Comparison of ENCODE assay signal across 7 cellular contexts in genomic region chr9:122125158-122125890, GRCh38. TPM values are rescaled to one million over a fixed set of nuclear protein-coding genes. Genes with fewer than 3 reads are reported as not detected.
DNase-seq lines count a peak whose midpoint lies in the region; ATAC-seq and TF ChIP-seq lines count a peak whose summit lies in the region.

No MANE protein-coding gene starts in this region.

- H3K4me3 Mint-ChIP-seq in effector memory CD8-positive, alpha-beta T cell = peak overlapping the region; percentile 25 to 50

- H3K27me3 ChIP-seq in mesendoderm (ENCODE audit: insufficient read depth, low read length, poor library complexity) = no peaks in the 10 kb centered on the region

- H3K36me3 ChIP-seq in mesendoderm (ENCODE audit: control insufficient read depth, insufficient read depth, low read length) = no peaks in the 10 kb centered on the region

- in situ Hi-C loops in GM13976 (cut with MboI; ENCODE audit: low sequenced_read_pairs, unreplicated experiment) = loop anchor here (10.0 kb wide), 1 partner anchor 689 kb away; no protein-coding TSS in a partner anchor

- H2AK5ac ChIP-seq in mesendoderm (ENCODE audit: low read length) = no peak overlapping the region

- no peak overlapping the region for H2BK15ac ChIP-seq in mesendoderm (replicated peaks; ENCODE audit: low read depth)

- no CpG with 5 or more reads among the region's 13 CpGs for WGBS in mesendoderm (ENCODE audit: extremely low coverage, insufficient coverage, low lambda C conversion rate)

- peak; percentile 83 for TF ChIP-seq CTCF in GM13976 (IDR thresholded peaks at IDR 0.05; ENCODE audit: borderline replicate concordance, control extremely low read depth, extremely low read depth, insufficient read depth, missing control alignments)

- no peak overlapping the region for H3K27ac ChIP-seq in mesendoderm (ENCODE audit: low read depth, low read length)

- no peak overlapping the region for H3K4ac ChIP-seq in mesendoderm (ENCODE audit: low read depth, low read length)

- H3K4me1 ChIP-seq in mesendoderm (ENCODE audit: control insufficient read depth, low read depth, low read length) = no peaks in the 10 kb centered on the region

- no peak overlapping the region for H3K56ac ChIP-seq in mesendoderm (ENCODE audit: low read length)

- H2BK5ac ChIP-seq in mesendoderm (ENCODE audit: low read length) = no peak overlapping the region

- H4K5ac ChIP-seq in mesendoderm (ENCODE audit: low read length) = no peak overlapping the region

- no peaks in the 10 kb centered on the region for H3K79me1 ChIP-seq in mesendoderm (ENCODE audit: low read length)

- H3K9me3 Mint-ChIP-seq in effector memory CD8-positive, alpha-beta T cell = no peaks in the 10 kb centered on the region

- H3K4me1 Mint-ChIP-seq in effector memory CD8-positive, alpha-beta T cell (ENCODE audit: low read depth in 2 of 2) = peaks cover 11 to 24% of the 10 kb centered on the region in 2 donors

- H3K23ac ChIP-seq in mesendoderm (ENCODE audit: low read length) = no peak overlapping the region

- peak overlapping the region in 1 of 2 donors; percentile 14 for H3K27ac Mint-ChIP-seq in effector memory CD8-positive, alpha-beta T cell

- H3K4me2 ChIP-seq in mesendoderm (ENCODE audit: low read length) = no peak overlapping the region

- ATAC-seq in HG03571 (IDR thresholded peaks at IDR 0.05; ENCODE audit: unreplicated experiment) = peak; percentile 52
- ATAC-seq in effector memory CD8-positive, alpha-beta T cell (replicated peaks) = peak; percentile 81

- no peak overlapping the region for H2BK120ac ChIP-seq in mesendoderm (ENCODE audit: low read depth, low read length)

- DNase-seq in GM13976 (ENCODE audit: low spot score) (peak; percentile 90), NOMO-1 treated with DMSO at 0.1 percent for 48 hours (lab: John Stamatoyannopoulos, UW; ENCODE audit: unreplicated experiment) (peak; percentile 54), mesendoderm (peak; percentile 77)
- peak; percentile 45 to 61 (median 58) for DNase-seq in activated CD8-positive, alpha-beta memory T cell treated with anti-CD3 and anti-CD28 coated beads for 48 hours (ENCODE audit: low read depth in 2 of 3, low spot score in 2 of 3)
- DNase-seq in effector memory CD8-positive, alpha-beta T cell = peak; percentile 67 to 75 (median 74)
- peak; percentile 50 to 57 for DNase-seq in stimulated activated CD8-positive, alpha-beta memory T cell treated with anti-CD3 and anti-CD28 coated beads, Interleukin-15, amount 100 ng/mL, for 48 hours (ENCODE audit: low read depth in 2 of 2)

- no peak overlapping the region for H3K9ac ChIP-seq in mesendoderm (ENCODE audit: low read length)

- H4K8ac ChIP-seq in mesendoderm (ENCODE audit: low read depth, low read length) = no peak overlapping the region

- H3K4me3 ChIP-seq in mesendoderm (ENCODE audit: low read length) = no peak overlapping the region

- H3K36me3 Mint-ChIP-seq in effector memory CD8-positive, alpha-beta T cell (ENCODE audit: insufficient read depth) = no peaks in the 10 kb centered on the region

- H3K18ac ChIP-seq in mesendoderm (ENCODE audit: low read length) = no peak overlapping the region

- no peaks in the 10 kb centered on the region for H3K79me2 ChIP-seq in mesendoderm (ENCODE audit: control insufficient read depth, insufficient read depth, low read length)

- H3K27me3 Mint-ChIP-seq in effector memory CD8-positive, alpha-beta T cell = peaks cover 27 to 47% of the 10 kb centered on the region in 2 donors

RNA-seq across cellular contexts. Expression of gene TTLL11, which starts 32.2 kb away (rescaled TPM):
- 1.3 TPM for polyA plus RNA-seq in mesendoderm (2013, experiment 1 of 2)
- polyA plus RNA-seq in mesendoderm (2013, experiment 2 of 2) = 1.2 TPM

RNA-seq across cellular contexts. Expression of gene NDUFA8, which starts 34.3 kb away (rescaled TPM):
- 69.6 TPM for polyA plus RNA-seq in mesendoderm (2013, experiment 1 of 2)
- polyA plus RNA-seq in mesendoderm (2013, experiment 2 of 2) = 69.6 TPM

RNA-seq across cellular contexts. Expression of gene MORN5, which starts 34.4 kb away (rescaled TPM):
- not detected for polyA plus RNA-seq in mesendoderm (2013, experiment 1 of 2)
- not detected for polyA plus RNA-seq in mesendoderm (2013, experiment 2 of 2)
